Comparison of ENCODE assay signal across 8 cellular contexts in genomic region chr10:73991846-73992245, GRCh38. TPM values are rescaled to one million over a fixed set of nuclear protein-coding genes. Genes with fewer than 3 reads are reported as not detected.
DNase-seq lines count a peak whose midpoint lies in the region; ATAC-seq, FAIRE-seq and TF ChIP-seq lines count a peak whose summit lies in the region.

No MANE protein-coding gene starts in this region.

- no peak overlapping the region for H3K4me3 Mint-ChIP-seq in activated naive CD4-positive, alpha-beta T cell treated with anti-CD3 and anti-CD28 coated beads, Interleukin-2, amount 50 U/mL, for 24 hours

- H3K27me3 Mint-ChIP-seq in activated naive CD4-positive, alpha-beta T cell treated with anti-CD3 and anti-CD28 coated beads, Interleukin-2, amount 50 U/mL, for 24 hours: no peaks in the 10 kb centered on the region

- DNase-seq in GM12891 (ENCODE audit: insufficient read length, low spot score) (peak; percentile 46), T follicular helper cell (ENCODE audit: low read depth) (peak; percentile 59), AG08396 (ENCODE audit: low spot score) (no peak), MG63 (no peak), anterior cingulate cortex (lab: John Stamatoyannopoulos, UW) (no peak)
- DNase-seq in stimulated activated CD4-positive, alpha-beta T cell treated with anti-CD3 and anti-CD28 coated beads, Interleukin-2, amount 100 ng/mL, for 48 hours: peak; percentile 38 to 45

- peaks cover 29% of the 10 kb centered on the region for H3K4me1 Mint-ChIP-seq in activated naive CD4-positive, alpha-beta T cell treated with anti-CD3 and anti-CD28 coated beads, Interleukin-2, amount 50 U/mL, for 24 hours

- peak; percentile 83 for FAIRE-seq in GM12891 (lab: Jason Lieb, UNC)

- no peaks in the 10 kb centered on the region for H3K36me3 ChIP-seq in MG63

- TF ChIP-seq POLR2A in GM12891 (IDR thresholded peaks at IDR 0.05; ENCODE audit: low read depth, low read length): no peak

- no peaks in the 10 kb centered on the region for H3K36me3 Mint-ChIP-seq in activated naive CD4-positive, alpha-beta T cell treated with anti-CD3 and anti-CD28 coated beads, Interleukin-2, amount 50 U/mL, for 24 hours

- H3K27me3 ChIP-seq in MG63: no peaks in the 10 kb centered on the region

- ATAC-seq in HG02973 (IDR thresholded peaks at IDR 0.05; ENCODE audit: unreplicated experiment): no peak

- no peaks in the 10 kb centered on the region for H3K9me3 ChIP-seq in MG63

- H3K27ac Mint-ChIP-seq in activated naive CD4-positive, alpha-beta T cell treated with anti-CD3 and anti-CD28 coated beads, Interleukin-2, amount 50 U/mL, for 24 hours: peak overlapping the region; percentile 87

- no peak overlapping the region for H3K4me3 ChIP-seq in MG63

- H3K9me3 Mint-ChIP-seq in activated naive CD4-positive, alpha-beta T cell treated with anti-CD3 and anti-CD28 coated beads, Interleukin-2, amount 50 U/mL, for 24 hours: no peaks in the 10 kb centered on the region

TF ChIP-seq in GM12891, 5 proteins besides CTCF, POLR2A, EP300 and RAD21:
- TF ChIP-seq POLR2AphosphoS5 (IDR thresholded peaks at IDR 0.05; ENCODE audit: low read depth, low read length) (no peak), POU2F2 (IDR thresholded peaks at IDR 0.05; ENCODE audit: low read depth, low read length) (no peak), TAF1 (IDR thresholded peaks at IDR 0.05; ENCODE audit: low read depth, low read length) (no peak), PAX5 (IDR thresholded peaks at IDR 0.05; ENCODE audit: insufficient read depth, low read length, severe bottlenecking) (no peak), SPI1 (IDR thresholded peaks at IDR 0.05; ENCODE audit: low read depth, low read length) (no peak)

RNA-seq across cellular contexts. Expression of gene VCL, which starts 6.1 kb away (rescaled TPM):
- 8.7 TPM for polyA plus RNA-seq in GM12891 (2012; ENCODE audit: low read depth, missing spikeins)
- 109 and 112 TPM in 2 replicates for total RNA-seq in MG63 (2014; rRNA removed; shearing (Covaris generic); ENCODE audit: low replicate concordance)

Comparison
In these comparisons a context has a peak if more than half of its experiments do, and no peak if none do; other contexts are left out.
1. DNase-seq: peak in GM12891 (single experiment), T follicular helper cell (single experiment) and stimulated activated CD4-positive, alpha-beta T cell treated with anti-CD3 and anti-CD28 coated beads, Interleukin-2, amount 100 ng/mL, for 48 hours (2 of 2); none in AG08396 (single experiment), MG63 (single experiment) and anterior cingulate cortex (0 of 58).